ENCODE assay signal across 1 cellular context in genomic region chr9:93326654-93327053, GRCh38.
TF ChIP-seq lines count a peak whose summit lies in the region.

No MANE protein-coding gene starts in this region.

TF ChIP-seq in HepG2, 621 proteins besides CTCF, POLR2A, EP300 and RAD21 (continued from another document):
- TF ChIP-seq ZBTB49 (CRISPR knock-in tag; IDR thresholded peaks at IDR 0.05; ENCODE audit: borderline replicate concordance) (no peak), NR3C1 (CRISPR knock-in tag; IDR thresholded peaks at IDR 0.05) (no peak), GABPB1 (CRISPR knock-in tag; IDR thresholded peaks at IDR 0.05) (peak; percentile 18; the same call in 1 of the 2 replicates), BRD4 (CRISPR knock-in tag; IDR thresholded peaks at IDR 0.05) (no peak), CCAR2 (optimal IDR thresholded peaks at IDR 0.05; ENCODE audit: low read depth, low read length) (no peak), ZNF180 (CRISPR knock-in tag; IDR thresholded peaks at IDR 0.05; ENCODE audit: borderline replicate concordance, low read depth) (no peak), KLF9 (CRISPR knock-in tag; IDR thresholded peaks at IDR 0.05; ENCODE audit: low read depth) (no peak), TEAD3 (CRISPR knock-in tag; optimal IDR thresholded peaks at IDR 0.05; ENCODE audit: borderline replicate concordance) (no peak), ZNF441 (CRISPR knock-in tag; IDR thresholded peaks at IDR 0.05; ENCODE audit: borderline replicate concordance) (0 out of 2 replicates have a peak, but pooled peaks have one; percentile 24)
